Comparison of ENCODE assay signal across 13 cellular contexts in the genomic region with DNA sequence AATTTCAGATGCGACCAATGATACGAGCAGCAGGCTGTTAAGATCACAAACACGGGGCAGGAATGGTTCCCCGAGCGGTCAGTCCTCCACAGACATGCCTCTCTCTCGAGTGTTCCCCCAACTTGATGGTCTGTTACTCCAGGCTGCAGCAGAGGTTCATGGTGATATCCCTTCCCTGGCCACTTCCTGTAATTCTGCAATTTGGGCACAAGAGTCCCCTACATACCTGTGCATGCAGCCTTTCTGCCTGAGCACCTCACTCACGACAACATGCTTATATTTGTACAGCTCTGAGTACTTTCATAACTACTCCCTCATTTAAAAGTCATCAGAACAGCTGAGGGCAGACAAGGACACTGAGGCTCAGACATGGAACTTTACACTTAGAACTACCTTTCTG.
A peak's percentile ranks its signal among the peaks of the same experiment; 100 is the strongest.
DNase-seq lines count a peak whose midpoint lies in the region; ATAC-seq and TF ChIP-seq lines count a peak whose summit lies in the region.
"Had no signal": no experiment of that assay in that cellular context is flagged by ENCODE, and none has a peak within 500 bp of the region (broad histone marks: within the 10 kb centered on the region; RNA-seq: fewer than 3 reads in every experiment).

No MANE protein-coding gene starts in this region.

- H3K4me1 Mint-ChIP-seq in activated CD8-positive, alpha-beta memory T cell treated with anti-CD3 and anti-CD28 coated beads, Interleukin-2, amount 10 ng/mL, durations not matched to agents 7 days and 5 days = peaks cover 3% of the 10 kb centered on the region
- peaks cover 4% of the 10 kb centered on the region in 2 donors for H3K4me1 Mint-ChIP-seq in immature natural killer cell
- H3K4me1 Mint-ChIP-seq: activated CD4-positive, alpha-beta T cell treated with anti-CD3 and anti-CD28 coated beads for 36 hours had no signal

- H3K36me3 ChIP-seq in upper lobe of right lung = no peaks in the 10 kb centered on the region

- in situ Hi-C loops in T47D (cut with HindIII; ENCODE audit: low pct_unique_long_range_greater_than_20kb, low sequenced_read_pairs) = no loop called here

- no peak overlapping the region for H3K4me3 Mint-ChIP-seq in activated CD8-positive, alpha-beta memory T cell treated with anti-CD3 and anti-CD28 coated beads, Interleukin-2, amount 10 ng/mL, durations not matched to agents 7 days and 5 days
- no peak overlapping the region for H3K4me3 Mint-ChIP-seq in immature natural killer cell
- H3K4me3 Mint-ChIP-seq: activated CD4-positive, alpha-beta T cell treated with anti-CD3 and anti-CD28 coated beads for 36 hours; activated T-cell treated with anti-CD3 and anti-CD28 coated beads, Interleukin-2, amount 50 U/mL, for 24 hours had no signal

- no peaks in the 10 kb centered on the region for H3K4me1 ChIP-seq in upper lobe of right lung

- DNase-seq in activated CD8-positive, alpha-beta memory T cell treated with anti-CD3 and anti-CD28 coated beads, Interleukin-2, amount 10 ng/mL, durations not matched to agents 7 days and 5 days = no peak
- no peak for DNase-seq in activated CD8-positive, alpha-beta memory T cell treated with anti-CD3 and anti-CD28 coated beads, Interleukin-2, amount 50 U/mL, for 48 hours
- DNase-seq in T47D (ENCODE audit: low read depth in 1 of 2, low spot score in 1 of 2) (peak; percentile 7 to 88), upper lobe of right lung (no peak), T-helper 9 cell (no peak), immature natural killer cell (no peak), GM10266 (ENCODE audit: extremely low spot score) (no peak)
- DNase-seq: activated CD4-positive, alpha-beta T cell treated with anti-CD3 and anti-CD28 coated beads for 36 hours; activated T-cell treated with anti-CD3 and anti-CD28 coated beads, Interleukin-2, amount 50 U/mL, for 24 hours; amygdala; NCI-H1105 treated with DMSO at 0.1 percent for 48 hours; NCI-H2227 treated with DMSO at 0.1 percent for 48 hours had no signal

- no peaks in the 10 kb centered on the region for H3K36me3 Mint-ChIP-seq in activated CD8-positive, alpha-beta memory T cell treated with anti-CD3 and anti-CD28 coated beads, Interleukin-2, amount 10 ng/mL, durations not matched to agents 7 days and 5 days
- no peaks in the 10 kb centered on the region for H3K36me3 Mint-ChIP-seq in immature natural killer cell

- no peak overlapping the region for H3K27ac ChIP-seq in upper lobe of right lung

- ATAC-seq in activated CD8-positive, alpha-beta memory T cell treated with anti-CD3 and anti-CD28 coated beads, Interleukin-2, amount 10 ng/mL, durations not matched to agents 7 days and 5 days = peak; percentile 23
- peak; percentile 85 for ATAC-seq in HG03460 (IDR thresholded peaks at IDR 0.05; ENCODE audit: unreplicated experiment)
- peak; percentile 81 for ATAC-seq in upper lobe of right lung
- ATAC-seq: activated CD4-positive, alpha-beta T cell treated with anti-CD3 and anti-CD28 coated beads for 36 hours had no signal

- CTCF ChIA-PET in activated CD8-positive, alpha-beta memory T cell treated with anti-CD3 and anti-CD28 coated beads, Interleukin-2, amount 10 ng/mL, durations not matched to agents 7 days and 5 days (lab: Charles Lee) = no interaction called here

- H3K27me3 ChIP-seq in upper lobe of right lung = no peaks in the 10 kb centered on the region

- no peaks in the 10 kb centered on the region for H3K9me3 ChIP-seq in upper lobe of right lung

- no peak overlapping the region for H3K27ac Mint-ChIP-seq in activated CD8-positive, alpha-beta memory T cell treated with anti-CD3 and anti-CD28 coated beads, Interleukin-2, amount 10 ng/mL, durations not matched to agents 7 days and 5 days
- no peak overlapping the region for H3K27ac Mint-ChIP-seq in immature natural killer cell
- H3K27ac Mint-ChIP-seq: activated CD4-positive, alpha-beta T cell treated with anti-CD3 and anti-CD28 coated beads for 36 hours; activated T-cell treated with anti-CD3 and anti-CD28 coated beads, Interleukin-2, amount 50 U/mL, for 24 hours had no signal

- H3K27me3 Mint-ChIP-seq in activated CD8-positive, alpha-beta memory T cell treated with anti-CD3 and anti-CD28 coated beads, Interleukin-2, amount 10 ng/mL, durations not matched to agents 7 days and 5 days = peaks cover 6% of the 10 kb centered on the region
- H3K27me3 Mint-ChIP-seq in immature natural killer cell (ENCODE audit: low read depth in 3 of 3) = peaks cover 1 to 6% (median 4%) of the 10 kb centered on the region in 3 donors
- H3K27me3 Mint-ChIP-seq: activated T-cell treated with anti-CD3 and anti-CD28 coated beads, Interleukin-2, amount 50 U/mL, for 24 hours had no signal

- peaks cover 2% of the 10 kb centered on the region for H3K9me3 Mint-ChIP-seq in activated CD8-positive, alpha-beta memory T cell treated with anti-CD3 and anti-CD28 coated beads, Interleukin-2, amount 10 ng/mL, durations not matched to agents 7 days and 5 days (ENCODE audit: low read depth)
- H3K9me3 Mint-ChIP-seq in immature natural killer cell = no peaks in the 10 kb centered on the region
- H3K9me3 Mint-ChIP-seq: activated T-cell treated with anti-CD3 and anti-CD28 coated beads, Interleukin-2, amount 50 U/mL, for 24 hours had no signal

- intact Hi-C loops in upper lobe of right lung (cut with DNase I) = no loop called here

- no peak for TF ChIP-seq CTCF in upper lobe of right lung (IDR thresholded peaks at IDR 0.05)
- TF ChIP-seq CTCF in GM10266 (IDR thresholded peaks at IDR 0.05; ENCODE audit: control insufficient read depth, insufficient read depth, low read depth, missing control alignments) = no peak

- no peak overlapping the region for H3K4me3 ChIP-seq in upper lobe of right lung

Comparison
In these comparisons a context has a peak if more than half of its experiments do, and no peak if none do; other contexts are left out.
1. ATAC-seq: peak in every context shown above with its lines; median percentile 85 in HG03460; 81 in upper lobe of right lung; 23 in activated CD8-positive, alpha-beta memory T cell treated with anti-CD3 and anti-CD28 coated beads, Interleukin-2, amount 10 ng/mL, durations not matched to agents 7 days and 5 days.
2. DNase-seq: peak in T47D (2 of 2); none in activated CD8-positive, alpha-beta memory T cell treated with anti-CD3 and anti-CD28 coated beads, Interleukin-2, amount 10 ng/mL, durations not matched to agents 7 days and 5 days (single experiment), activated CD8-positive, alpha-beta memory T cell treated with anti-CD3 and anti-CD28 coated beads, Interleukin-2, amount 50 U/mL, for 48 hours (single experiment), upper lobe of right lung (single experiment), T-helper 9 cell (single experiment), immature natural killer cell (0 of 3) and GM10266 (single experiment).